1 cellular context compared by ENCODE assay signal in genomic region chr19:2337329-2337707, GRCh38.
TF ChIP-seq lines count a peak whose summit lies in the region.

No MANE protein-coding gene starts in this region.

TF ChIP-seq in HepG2, 621 proteins besides CTCF, POLR2A, EP300 and RAD21 (continued from another document):
- TF ChIP-seq ZNF609 (CRISPR knock-in tag; IDR thresholded peaks at IDR 0.05; ENCODE audit: borderline replicate concordance) (no peak), TCF7 (IDR thresholded peaks at IDR 0.05; ENCODE audit: low read depth) (no peak)
